26 cellular contexts compared by ENCODE assay signal in the genomic region with DNA sequence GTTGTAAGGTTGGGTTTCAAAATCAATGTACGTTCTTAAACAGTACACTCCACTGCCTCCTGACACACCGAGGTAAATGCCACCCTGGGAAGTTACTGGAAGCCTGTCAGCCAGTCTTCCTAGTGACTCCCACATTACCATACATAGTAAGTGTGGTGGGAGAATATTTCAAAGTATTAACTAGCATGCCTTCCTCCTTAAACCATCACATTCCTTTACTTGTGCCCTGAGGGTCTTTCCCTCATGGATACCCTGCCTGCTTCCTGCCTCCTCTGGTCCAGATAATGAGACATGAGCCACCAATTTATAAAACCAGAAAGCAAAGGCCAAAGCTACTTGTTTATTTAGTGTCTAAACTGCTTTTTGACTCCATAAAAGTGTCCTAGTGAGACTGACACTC. TPM values are rescaled to one million over a fixed set of nuclear protein-coding genes. Genes with fewer than 3 reads are reported as not detected.
"Had no signal": no experiment of that assay in that cellular context is flagged by ENCODE, and none has a peak within 500 bp of the region (broad histone marks: within the 10 kb centered on the region; RNA-seq: fewer than 3 reads in every experiment).

No MANE protein-coding gene starts in this region.

- ATAC-seq: mucosa of descending colon; naive thymus-derived CD4-positive, alpha-beta T cell; natural killer cell treated with Interleukin-12 subunit alpha and Interleukin-12 subunit beta and Interleukin-15 and Interleukin-18, amount 100 ng/mL, for 72 hours; psoas muscle; right lobe of liver; stimulated activated memory B cell treated with anti-CD40 and anti-IgM and Interleukin-4, amounts not matched to agents 10 μg/mL and 1 μg/mL and 100 μg/mL, for 72 hours; stimulated activated naive CD8-positive, alpha-beta T cell treated with anti-CD3 and anti-CD28 coated beads, Interleukin-15, amount 100 ng/mL, for 72 hours; upper lobe of right lung had no signal

- DNase-seq: hypothalamus; immature natural killer cell; left ventricle myocardium inferior; midbrain; mucosa of descending colon; naive thymus-derived CD4-positive, alpha-beta T cell; nucleus accumbens; psoas muscle; right lobe of liver; stimulated activated CD4-positive, alpha-beta T cell treated with anti-CD3 and anti-CD28 coated beads, Interleukin-1b, Interleukin-23, amount 100 ng/mL, for 48 hours; stimulated activated CD4-positive, alpha-beta T cell treated with anti-CD3 and anti-CD28 coated beads, Interleukin-2, amount 100 ng/mL, for 48 hours; stimulated activated CD4-positive, alpha-beta T cell treated with anti-CD3 and anti-CD28 coated beads, Interleukin-4, amount 100 ng/mL, for 4 hours; stimulated activated CD8-positive, alpha-beta memory T cell treated with anti-CD3 and anti-CD28 coated beads, Interleukin-4, amount 100 ng/mL, for 48 hours; stimulated activated naive CD4-positive, alpha-beta T cell treated with Interleukin-2 at 50 U/mL for 16 hours; stimulated activated naive CD8-positive, alpha-beta T cell treated with anti-CD3 and anti-CD28 coated beads, Interleukin-15, amount 100 ng/mL, for 72 hours; substantia nigra; thyroid gland; transverse colon; upper lobe of right lung had no signal

- H3K36me3 Mint-ChIP-seq: immature natural killer cell; naive thymus-derived CD4-positive, alpha-beta T cell; natural killer cell treated with Interleukin-12 subunit alpha and Interleukin-12 subunit beta and Interleukin-15 and Interleukin-18, amount 100 ng/mL, for 72 hours; stimulated activated memory B cell treated with anti-CD40 and anti-IgM and Interleukin-4, amounts not matched to agents 10 μg/mL and 1 μg/mL and 100 μg/mL, for 72 hours had no signal

- H3K4me1 Mint-ChIP-seq: immature natural killer cell; naive thymus-derived CD4-positive, alpha-beta T cell; stimulated activated memory B cell treated with anti-CD40 and anti-IgM and Interleukin-4, amounts not matched to agents 10 μg/mL and 1 μg/mL and 100 μg/mL, for 72 hours; stimulated activated naive CD8-positive, alpha-beta T cell treated with anti-CD3 and anti-CD28 coated beads, Interleukin-15, amount 100 ng/mL, for 72 hours had no signal

- H3K27ac Mint-ChIP-seq: immature natural killer cell; naive thymus-derived CD4-positive, alpha-beta T cell; natural killer cell treated with Interleukin-12 subunit alpha and Interleukin-12 subunit beta and Interleukin-15 and Interleukin-18, amount 100 ng/mL, for 72 hours; stimulated activated memory B cell treated with anti-CD40 and anti-IgM and Interleukin-4, amounts not matched to agents 10 μg/mL and 1 μg/mL and 100 μg/mL, for 72 hours; stimulated activated naive CD8-positive, alpha-beta T cell treated with anti-CD3 and anti-CD28 coated beads, Interleukin-15, amount 100 ng/mL, for 72 hours had no signal

- H3K4me3 Mint-ChIP-seq: immature natural killer cell; naive thymus-derived CD4-positive, alpha-beta T cell; natural killer cell treated with Interleukin-12 subunit alpha and Interleukin-12 subunit beta and Interleukin-15 and Interleukin-18, amount 100 ng/mL, for 72 hours; neural crest cell; stimulated activated memory B cell treated with anti-CD40 and anti-IgM and Interleukin-4, amounts not matched to agents 10 μg/mL and 1 μg/mL and 100 μg/mL, for 72 hours; stimulated activated naive CD8-positive, alpha-beta T cell treated with anti-CD3 and anti-CD28 coated beads, Interleukin-15, amount 100 ng/mL, for 72 hours had no signal

- H3K9me3 Mint-ChIP-seq: natural killer cell treated with Interleukin-12 subunit alpha and Interleukin-12 subunit beta and Interleukin-15 and Interleukin-18, amount 100 ng/mL, for 72 hours; stimulated activated naive CD8-positive, alpha-beta T cell treated with anti-CD3 and anti-CD28 coated beads, Interleukin-15, amount 100 ng/mL, for 72 hours had no signal

RNA-seq across cellular contexts. Expression of a gene that starts 23.3 kb away (rescaled TPM):
- total RNA-seq: mesenteric fat pad; myocyte; natural killer cell treated with Interleukin-12 subunit alpha and Interleukin-12 subunit beta and Interleukin-15 and Interleukin-18, amount 100 ng/mL, for 72 hours; osteoblast; psoas muscle; right lobe of liver; smooth muscle cell; thyroid gland; upper lobe of right lung had no signal
